14 cellular contexts compared by ENCODE assay signal in genomic region chr11:117735350-117735977, GRCh38.
DNase-seq lines count a peak whose midpoint lies in the region; ATAC-seq lines count a peak whose summit lies in the region.
"Had no signal": no experiment of that assay in that cellular context is flagged by ENCODE, and none has a peak within 500 bp of the region (broad histone marks: within the 10 kb centered on the region; RNA-seq: fewer than 3 reads in every experiment).

No MANE protein-coding gene starts in this region.

- ATAC-seq in GM18909 (IDR thresholded peaks at IDR 0.05; ENCODE audit: poor library complexity, unreplicated experiment), result no peak
- ATAC-seq: K562 had no signal

- no peaks in the 10 kb centered on the region for H3K36me3 ChIP-seq in BLaER1 treated with 17β-estradiol and CSF1 and Interleukin-3, amounts not matched to agents 10 nM and 100 nM

- no peak overlapping the region for H3K4me3 ChIP-seq in BLaER1 treated with 17β-estradiol and CSF1 and Interleukin-3, amounts not matched to agents 10 nM and 100 nM
- H3K4me3 ChIP-seq: K562 had no signal

- peak overlapping the region in 9 of 11 experiments; percentile 28 to 81 (median 64); a peak in 9 of 22 replicates for H3K4me2 ChIP-seq in BLaER1 treated with 17β-estradiol and CSF1 and Interleukin-3, amounts not matched to agents 10 nM and 100 nM

- no peaks in the 10 kb centered on the region; a peak in 1 of 22 replicates for H4K20me1 ChIP-seq in BLaER1 treated with 17β-estradiol and CSF1 and Interleukin-3, amounts not matched to agents 10 nM and 100 nM

- H3K4me1 ChIP-seq in BLaER1 treated with 17β-estradiol and CSF1 and Interleukin-3, amounts not matched to agents 10 nM and 100 nM, result peaks cover 23 to 32% (median 29%) of the 10 kb centered on the region in 10 experiments

- H3K27me3 ChIP-seq in BLaER1 treated with 17β-estradiol and CSF1 and Interleukin-3, amounts not matched to agents 10 nM and 100 nM, result no peaks in the 10 kb centered on the region
- H3K27me3 ChIP-seq in layer of hippocampus (ENCODE audit: control insufficient read depth, insufficient read depth, low read length), result no peaks in the 10 kb centered on the region

- no peaks in the 10 kb centered on the region for H3K9me3 ChIP-seq in BLaER1 treated with 17β-estradiol and CSF1 and Interleukin-3, amounts not matched to agents 10 nM and 100 nM (replicated peaks in 1 of 11)

- DNase-seq in NCI-H526 (lab: John Stamatoyannopoulos, UW) (peak; percentile 81 to 96), substantia nigra (lab: John Stamatoyannopoulos, UW) (peak in 21 of 49 donors; percentile 21 to 62 (median 43)), dermis blood vessel endothelial cell (no peak), Kasumi-1 (lab: John Stamatoyannopoulos, UW) (no peak)
- DNase-seq: ACHN; AML-193; CD4-positive, alpha-beta T cell; NCI-H1436; NCI-H2081; NCI-H2227 treated with DMSO at 0.1 percent for 48 hours had no signal

- H3K27ac ChIP-seq in BLaER1 treated with 17β-estradiol and CSF1 and Interleukin-3, amounts not matched to agents 10 nM and 100 nM, result no peak overlapping the region
- H3K27ac ChIP-seq in layer of hippocampus (ENCODE audit: low read depth, low read length) (peak overlapping the region; percentile 94), substantia nigra (ENCODE audit: low read depth, low read length, poor library complexity, severe bottlenecking) (peak overlapping the region; percentile 95)

- H3K9ac ChIP-seq in BLaER1 treated with 17β-estradiol and CSF1 and Interleukin-3, amounts not matched to agents 10 nM and 100 nM, result no peak overlapping the region

Comparison
In these comparisons a context has a peak if more than half of its experiments do, and no peak if none do; other contexts are left out.
1. H3K27ac ChIP-seq: peak in layer of hippocampus (single experiment) and substantia nigra (single experiment); none in BLaER1 treated with 17β-estradiol and CSF1 and Interleukin-3, amounts not matched to agents 10 nM and 100 nM (0 of 11).
2. DNase-seq: peak in NCI-H526 (2 of 2); none in dermis blood vessel endothelial cell (single experiment) and Kasumi-1 (0 of 2).